In genomic region chr16:75398333-75398732, GRCh38 we compare ENCODE assay signal across 26 cellular contexts.
"Had no signal": no experiment of that assay in that cellular context is flagged by ENCODE, and none has a peak within 500 bp of the region (broad histone marks: within the 10 kb centered on the region; RNA-seq: fewer than 3 reads in every experiment).

No MANE protein-coding gene starts in this region.

- ATAC-seq: gastrocnemius medialis; left lung; natural killer cell treated with Interleukin-12 subunit alpha and Interleukin-12 subunit beta and Interleukin-15 and Interleukin-18, amount 100 ng/mL, for 72 hours; sciatic nerve; stimulated activated memory B cell treated with anti-CD40 and anti-IgM and Interleukin-4, amounts not matched to agents 10 μg/mL and 1 μg/mL and 100 μg/mL, for 72 hours; upper lobe of right lung had no signal

- H3K36me3 Mint-ChIP-seq: natural killer cell treated with Interleukin-12 subunit alpha and Interleukin-12 subunit beta and Interleukin-15 and Interleukin-18, amount 100 ng/mL, for 72 hours had no signal

- DNase-seq: cortex of kidney; dorsolateral prefrontal cortex; effector CD8-positive, alpha-beta T cell; gastrocnemius medialis; heart right ventricle; hypothalamus; islet precursor cell; left lung; mesenchymal stem cell; midbrain; occipital lobe; spleen; stimulated activated CD4-positive, alpha-beta T cell treated with anti-CD3 and anti-CD28 coated beads, Interleukin-15, amount 100 ng/mL, for 24 hours; stimulated activated CD4-positive, alpha-beta T cell treated with anti-CD3 and anti-CD28 coated beads, Interleukin-1b, Interleukin-23, amount 100 ng/mL, for 48 hours; stimulated activated CD4-positive, alpha-beta T cell treated with anti-CD3 and anti-CD28 coated beads, Interleukin-4, amount 100 ng/mL, for 24 hours; upper lobe of right lung had no signal

- H3K9me3 ChIP-seq: esophagus muscularis mucosa, gastrocnemius medialis, heart right ventricle, left lung, prostate gland, spleen, tibial nerve, upper lobe of right lung had no signal

- H3K4me3 ChIP-seq: dorsolateral prefrontal cortex, esophagus muscularis mucosa, gastrocnemius medialis, heart right ventricle, left lung, lung, prostate gland, spleen, tibial nerve, upper lobe of right lung had no signal

- H3K27me3 ChIP-seq: dorsolateral prefrontal cortex, esophagus muscularis mucosa, gastrocnemius medialis, heart right ventricle, left lung, spleen, tibial nerve, upper lobe of right lung had no signal

- H2AFZ ChIP-seq: parathyroid adenoma had no signal

- H3K4me1 Mint-ChIP-seq: stimulated activated memory B cell treated with anti-CD40 and anti-IgM and Interleukin-4, amounts not matched to agents 10 μg/mL and 1 μg/mL and 100 μg/mL, for 72 hours had no signal

- H3K9ac ChIP-seq: parathyroid adenoma had no signal

- H3K27me3 Mint-ChIP-seq: natural killer cell treated with Interleukin-12 subunit alpha and Interleukin-12 subunit beta and Interleukin-15 and Interleukin-18, amount 100 ng/mL, for 72 hours; stimulated activated memory B cell treated with anti-CD40 and anti-IgM and Interleukin-4, amounts not matched to agents 10 μg/mL and 1 μg/mL and 100 μg/mL, for 72 hours; stimulated activated naive CD8-positive, alpha-beta T cell treated with anti-CD3 and anti-CD28 coated beads, Interleukin-15, Interleukin-2, amounts not matched to agents 100 ng/mL and 50 ng/mL, for 24 hours had no signal

- H3K4me3 Mint-ChIP-seq: natural killer cell treated with Interleukin-12 subunit alpha and Interleukin-12 subunit beta and Interleukin-15 and Interleukin-18, amount 100 ng/mL, for 72 hours; stimulated activated memory B cell treated with anti-CD40 and anti-IgM and Interleukin-4, amounts not matched to agents 10 μg/mL and 1 μg/mL and 100 μg/mL, for 72 hours; stimulated activated naive CD8-positive, alpha-beta T cell treated with anti-CD3 and anti-CD28 coated beads, Interleukin-15, Interleukin-2, amounts not matched to agents 100 ng/mL and 50 ng/mL, for 24 hours had no signal

- H3K36me3 ChIP-seq: prostate gland had no signal

- H3K27ac Mint-ChIP-seq: stimulated activated memory B cell treated with anti-CD40 and anti-IgM and Interleukin-4, amounts not matched to agents 10 μg/mL and 1 μg/mL and 100 μg/mL, for 72 hours; stimulated activated naive CD8-positive, alpha-beta T cell treated with anti-CD3 and anti-CD28 coated beads, Interleukin-15, Interleukin-2, amounts not matched to agents 100 ng/mL and 50 ng/mL, for 24 hours had no signal

- H3K9me3 Mint-ChIP-seq: natural killer cell treated with Interleukin-12 subunit alpha and Interleukin-12 subunit beta and Interleukin-15 and Interleukin-18, amount 100 ng/mL, for 72 hours; stimulated activated memory B cell treated with anti-CD40 and anti-IgM and Interleukin-4, amounts not matched to agents 10 μg/mL and 1 μg/mL and 100 μg/mL, for 72 hours; stimulated activated naive CD8-positive, alpha-beta T cell treated with anti-CD3 and anti-CD28 coated beads, Interleukin-15, Interleukin-2, amounts not matched to agents 100 ng/mL and 50 ng/mL, for 24 hours had no signal

- H3K4me1 ChIP-seq: parathyroid adenoma had no signal

- H3K27ac ChIP-seq: dorsolateral prefrontal cortex, epithelial cell of prostate, esophagus muscularis mucosa, gastrocnemius medialis, left lung, parathyroid adenoma, prostate gland, spleen, tibial nerve, upper lobe of right lung had no signal
